11 cellular contexts compared by ENCODE assay signal in the genomic region with DNA sequence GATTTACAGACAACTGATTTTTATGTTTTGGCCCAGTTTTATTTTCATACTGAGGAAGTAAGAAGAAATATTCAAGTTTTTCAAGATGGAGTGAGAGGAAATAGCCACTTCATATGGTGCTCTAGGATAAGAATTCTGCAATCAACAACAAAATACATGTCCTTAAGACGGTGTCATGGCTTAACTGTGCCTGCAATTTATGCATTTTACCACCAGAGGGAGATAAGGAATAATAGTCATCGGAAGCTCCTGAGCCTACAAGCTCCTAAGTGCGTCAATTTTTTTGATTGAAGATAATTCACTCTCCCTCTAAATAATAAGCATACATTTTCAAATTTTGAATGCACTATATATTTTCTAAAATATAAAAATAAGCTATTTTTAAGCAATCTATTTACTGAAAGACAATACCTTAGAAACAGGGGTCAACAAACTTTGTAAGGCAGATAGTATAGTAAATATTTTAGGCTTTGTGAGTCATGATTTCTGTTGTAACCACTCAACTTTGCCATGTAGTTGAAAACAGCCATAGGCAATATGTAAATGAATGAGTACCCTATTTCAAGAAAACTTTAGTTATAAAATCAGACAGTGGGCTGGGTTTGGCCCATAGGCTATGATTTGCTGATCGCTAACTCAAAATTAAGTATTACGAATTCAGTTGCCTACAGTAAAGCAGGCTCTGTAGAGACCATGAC.
A peak's percentile ranks its signal among the peaks of the same experiment; 100 is the strongest.
DNase-seq lines count a peak whose midpoint lies in the region; ATAC-seq, FAIRE-seq and TF ChIP-seq lines count a peak whose summit lies in the region.
"Had no signal": no experiment of that assay in that cellular context is flagged by ENCODE, and none has a peak within 500 bp of the region (broad histone marks: within the 10 kb centered on the region; RNA-seq: fewer than 3 reads in every experiment).

No MANE protein-coding gene starts in this region.

- ATAC-seq in GM18867 (IDR thresholded peaks at IDR 0.05; ENCODE audit: unreplicated experiment): no peak
- ATAC-seq: left ventricle myocardium superior had no signal

- H3K4me1 ChIP-seq in NT2/D1 (ENCODE audit: insufficient read depth, insufficient read length): peaks cover 2% of the 10 kb centered on the region
- peaks cover 0 to 6% of the 10 kb centered on the region in 2 donors for H3K4me1 ChIP-seq in small intestine (ENCODE audit: control insufficient read depth in 2 of 2, insufficient read depth in 1 of 2, low read depth in 1 of 2, low read length in 1 of 2)

- DNase-seq in SIG-M5 treated with dmso at 0.1 percent for 504 hours (lab: John Stamatoyannopoulos, UW; ENCODE audit: unreplicated experiment) (peak; percentile 53), SIG-M5 (lab: John Stamatoyannopoulos, UW) (no peak), NT2/D1 (ENCODE audit: low read depth, low spot score) (peak; percentile 36), erythroblast (lab: John Stamatoyannopoulos, UW) (peak; percentile 82), small intestine (peak; percentile 74), middle frontal gyrus (ENCODE audit: extremely low spot score, low spot score) (no peak), putamen (ENCODE audit: low spot score) (no peak)
- DNase-seq: activated gamma-delta T cell treated with Interleukin-2 at 50 U/mL for 16 hours, left ventricle myocardium superior had no signal

- H3K27ac ChIP-seq in small intestine (ENCODE audit: low read depth in 1 of 2, low read length in 1 of 2): no peak overlapping the region
- H3K27ac ChIP-seq: BLaER1 had no signal

- FAIRE-seq in small intestine (lab: Jason Lieb, UNC): no peak

- TF ChIP-seq POLR2A in erythroblast (IDR thresholded peaks at IDR 0.05; ENCODE audit: low read length): no peak

- H3K9me3 ChIP-seq in NT2/D1 (ENCODE audit: insufficient read depth, low read length) (peaks cover 22% of the 10 kb centered on the region), small intestine (ENCODE audit: control insufficient read depth, low read depth) (no peaks in the 10 kb centered on the region)

- H3K9ac ChIP-seq in NT2/D1 (ENCODE audit: insufficient read length, low read depth): no peak overlapping the region
- H3K9ac ChIP-seq: BLaER1 had no signal

- H3K36me3 ChIP-seq in NT2/D1 (ENCODE audit: insufficient read depth, insufficient read length, low read length) (no peaks in the 10 kb centered on the region), small intestine (ENCODE audit: control insufficient read depth in 2 of 2, insufficient read depth in 2 of 2, low read length in 2 of 2) (no peaks in the 10 kb centered on the region)
- H3K36me3 ChIP-seq: BLaER1 had no signal

- no peak overlapping the region for H3K4me3 ChIP-seq in NT2/D1 (ENCODE audit: insufficient read length, low read depth)
- H3K4me3 ChIP-seq in small intestine (ENCODE audit: low read depth in 1 of 2, low read length in 2 of 2): no peak overlapping the region
- H3K4me3 ChIP-seq: BLaER1 had no signal

- 51 to 65% (median 59%) methylated on average over 5 of the region's 5 CpGs for WGBS in small intestine, 3 donors

- H3K27me3 ChIP-seq in NT2/D1 (ENCODE audit: insufficient read depth, insufficient read length): no peaks in the 10 kb centered on the region
- H3K27me3 ChIP-seq in small intestine (ENCODE audit: control insufficient read depth in 2 of 2, insufficient read depth in 2 of 2, low read length in 2 of 2): no peaks in the 10 kb centered on the region
- H3K27me3 ChIP-seq: BLaER1 had no signal

Comparison
In these comparisons a context has a peak if more than half of its experiments do, and no peak if none do; other contexts are left out.
1. DNase-seq: peak in SIG-M5 treated with dmso at 0.1 percent for 504 hours (single experiment), NT2/D1 (single experiment), erythroblast (2 of 2) and small intestine (single experiment); none in SIG-M5 (single experiment), middle frontal gyrus (single experiment) and putamen (single experiment).